8 cellular contexts compared by ENCODE assay signal in the genomic region with DNA sequence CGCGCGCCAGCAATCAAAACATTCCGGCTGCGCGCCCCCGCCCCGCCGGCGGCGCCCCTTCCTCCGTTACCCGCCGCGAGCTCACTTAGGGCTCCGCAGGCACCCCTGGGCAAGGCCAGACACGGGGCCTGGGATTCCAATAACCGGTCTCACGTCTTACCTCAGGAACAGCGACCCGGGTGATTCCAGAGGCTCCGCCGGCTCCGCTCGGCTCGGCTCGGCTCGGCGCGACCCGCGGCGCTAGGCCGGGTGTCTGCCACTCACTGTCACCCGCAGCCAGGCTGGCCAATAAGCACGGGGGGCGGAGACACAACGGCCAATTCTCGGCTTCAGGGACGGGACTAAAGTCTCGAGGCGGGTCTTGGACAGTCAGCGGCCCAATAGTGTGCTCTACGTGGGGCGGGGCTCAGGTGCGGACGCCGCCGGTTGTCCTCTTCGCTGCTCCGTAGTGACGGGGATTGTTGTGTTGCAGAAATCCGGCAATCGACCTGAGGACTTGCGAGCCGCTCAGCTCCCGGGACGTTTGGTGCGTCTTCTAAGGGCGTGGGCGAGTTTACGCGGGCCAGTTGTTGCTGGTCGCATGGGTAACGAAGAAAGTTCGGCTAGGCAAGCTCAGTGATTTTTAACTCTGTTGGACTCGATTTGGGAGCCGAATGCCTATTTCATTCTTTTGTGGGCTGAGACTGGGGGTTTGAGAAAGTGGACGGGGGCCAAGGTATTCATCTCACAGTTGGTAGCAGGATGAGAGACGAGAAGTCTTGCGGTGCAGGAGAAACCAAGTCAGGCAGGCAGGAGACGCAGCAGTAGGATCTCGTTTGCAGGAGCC. TPM values are rescaled to one million over a fixed set of nuclear protein-coding genes. Genes with fewer than 3 reads are reported as not detected.
DNase-seq lines count a peak whose midpoint lies in the region; ATAC-seq and TF ChIP-seq lines count a peak whose summit lies in the region.

A gene with protein sequence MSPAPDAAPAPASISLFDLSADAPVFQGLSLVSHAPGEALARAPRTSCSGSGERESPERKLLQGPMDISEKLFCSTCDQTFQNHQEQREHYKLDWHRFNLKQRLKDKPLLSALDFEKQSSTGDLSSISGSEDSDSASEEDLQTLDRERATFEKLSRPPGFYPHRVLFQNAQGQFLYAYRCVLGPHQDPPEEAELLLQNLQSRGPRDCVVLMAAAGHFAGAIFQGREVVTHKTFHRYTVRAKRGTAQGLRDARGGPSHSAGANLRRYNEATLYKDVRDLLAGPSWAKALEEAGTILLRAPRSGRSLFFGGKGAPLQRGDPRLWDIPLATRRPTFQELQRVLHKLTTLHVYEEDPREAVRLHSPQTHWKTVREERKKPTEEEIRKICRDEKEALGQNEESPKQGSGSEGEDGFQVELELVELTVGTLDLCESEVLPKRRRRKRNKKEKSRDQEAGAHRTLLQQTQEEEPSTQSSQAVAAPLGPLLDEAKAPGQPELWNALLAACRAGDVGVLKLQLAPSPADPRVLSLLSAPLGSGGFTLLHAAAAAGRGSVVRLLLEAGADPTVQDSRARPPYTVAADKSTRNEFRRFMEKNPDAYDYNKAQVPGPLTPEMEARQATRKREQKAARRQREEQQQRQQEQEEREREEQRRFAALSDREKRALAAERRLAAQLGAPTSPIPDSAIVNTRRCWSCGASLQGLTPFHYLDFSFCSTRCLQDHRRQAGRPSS (plus strand): TSS at position 432 of the 826 bp plus-strand sequence. CDS start 452 bp downstream, outside the sequence.
A gene with protein sequence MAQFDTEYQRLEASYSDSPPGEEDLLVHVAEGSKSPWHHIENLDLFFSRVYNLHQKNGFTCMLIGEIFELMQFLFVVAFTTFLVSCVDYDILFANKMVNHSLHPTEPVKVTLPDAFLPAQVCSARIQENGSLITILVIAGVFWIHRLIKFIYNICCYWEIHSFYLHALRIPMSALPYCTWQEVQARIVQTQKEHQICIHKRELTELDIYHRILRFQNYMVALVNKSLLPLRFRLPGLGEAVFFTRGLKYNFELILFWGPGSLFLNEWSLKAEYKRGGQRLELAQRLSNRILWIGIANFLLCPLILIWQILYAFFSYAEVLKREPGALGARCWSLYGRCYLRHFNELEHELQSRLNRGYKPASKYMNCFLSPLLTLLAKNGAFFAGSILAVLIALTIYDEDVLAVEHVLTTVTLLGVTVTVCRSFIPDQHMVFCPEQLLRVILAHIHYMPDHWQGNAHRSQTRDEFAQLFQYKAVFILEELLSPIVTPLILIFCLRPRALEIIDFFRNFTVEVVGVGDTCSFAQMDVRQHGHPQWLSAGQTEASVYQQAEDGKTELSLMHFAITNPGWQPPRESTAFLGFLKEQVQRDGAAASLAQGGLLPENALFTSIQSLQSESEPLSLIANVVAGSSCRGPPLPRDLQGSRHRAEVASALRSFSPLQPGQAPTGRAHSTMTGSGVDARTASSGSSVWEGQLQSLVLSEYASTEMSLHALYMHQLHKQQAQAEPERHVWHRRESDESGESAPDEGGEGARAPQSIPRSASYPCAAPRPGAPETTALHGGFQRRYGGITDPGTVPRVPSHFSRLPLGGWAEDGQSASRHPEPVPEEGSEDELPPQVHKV (minus strand): TSS at position 262 of the 826 bp plus-strand sequence. CDS start 1,612 bp downstream, outside the sequence.

- ATAC-seq in GM21717 (IDR thresholded peaks at IDR 0.05; ENCODE audit: unreplicated experiment) = peak; percentile 97

- no peaks in the 10 kb centered on the region for H3K9me3 Mint-ChIP-seq in activated T-cell treated with anti-CD3 and anti-CD28 coated beads, Interleukin-2, amount 50 U/mL, for 24 hours

- peaks cover 18 to 25% of the 10 kb centered on the region in 2 donors for H3K4me1 ChIP-seq in mucosa of rectum (ENCODE audit: control insufficient read depth in 2 of 2, insufficient read depth in 2 of 2, low read length in 2 of 2)

- peak within 1 kb of the TSS; percentile 76 for H3K4me3 ChIP-seq in epithelial cell of proximal tubule (ENCODE audit: low read depth, low read length)
- H3K4me3 ChIP-seq in mucosa of rectum (ENCODE audit: low read length in 2 of 2) = peak within 1 kb of the TSS; percentile 87 to 99

- TF ChIP-seq CTCF in epithelial cell of proximal tubule (conservative IDR thresholded peaks at IDR 0.05; ENCODE audit: low read depth, low read length) = no peak

- peak within 1 kb of the TSS; percentile 93 to 95 for H3K9ac ChIP-seq in mucosa of rectum (ENCODE audit: low read depth in 1 of 2, low read length in 2 of 2)

- H3K4me1 Mint-ChIP-seq in activated T-cell treated with anti-CD3 and anti-CD28 coated beads, Interleukin-2, amount 50 U/mL, for 24 hours (ENCODE audit: low read depth) = peaks cover 53% of the 10 kb centered on the region

- peak within 1 kb of the TSS; percentile 98 for H3K27ac Mint-ChIP-seq in activated T-cell treated with anti-CD3 and anti-CD28 coated beads, Interleukin-2, amount 50 U/mL, for 24 hours

- peaks cover 84% of the 10 kb centered on the region for H3K36me3 Mint-ChIP-seq in activated T-cell treated with anti-CD3 and anti-CD28 coated beads, Interleukin-2, amount 50 U/mL, for 24 hours (ENCODE audit: low read depth)

- no peaks in the 10 kb centered on the region for H3K27me3 Mint-ChIP-seq in activated T-cell treated with anti-CD3 and anti-CD28 coated beads, Interleukin-2, amount 50 U/mL, for 24 hours

- DNase-seq in DMS153 treated with DMSO at 0.1 percent for 48 hours (lab: John Stamatoyannopoulos, UW; ENCODE audit: unreplicated experiment) (peak; percentile 96), KBM-7 (peak; percentile 99), epithelial cell of proximal tubule (ENCODE audit: low read depth) (peak; percentile 79)
- DNase-seq in activated T-cell treated with anti-CD3 and anti-CD28 coated beads, Interleukin-2, amount 50 U/mL, for 24 hours = peak; percentile 97
- DNase-seq in stimulated activated CD8-positive, alpha-beta memory T cell treated with anti-CD3 and anti-CD28 coated beads, Interleukin-4, amount 100 ng/mL, for 48 hours = peak; percentile 98

- in situ Hi-C loops in KBM-7 (cut with MboI; ENCODE audit: low pct_unique_long_range_greater_than_20kb, low sequenced_read_pairs) = no loop called here

- H3K27ac ChIP-seq in mucosa of rectum (ENCODE audit: low read depth in 2 of 2, low read length in 2 of 2) = peak within 1 kb of the TSS; percentile 92 to 96

- no peaks in the 10 kb centered on the region for H3K27me3 ChIP-seq in mucosa of rectum (ENCODE audit: control insufficient read depth in 2 of 2, insufficient read depth in 2 of 2, low read length in 2 of 2)

- H3K4me3 Mint-ChIP-seq in activated T-cell treated with anti-CD3 and anti-CD28 coated beads, Interleukin-2, amount 50 U/mL, for 24 hours = peak within 1 kb of the TSS; percentile 98

- H3K9me3 ChIP-seq in mucosa of rectum (ENCODE audit: control insufficient read depth in 2 of 2, low read length in 2 of 2) = no peaks in the 10 kb centered on the region

- H3K36me3 ChIP-seq in mucosa of rectum (ENCODE audit: control insufficient read depth in 2 of 2, insufficient read depth in 2 of 2, low read length in 2 of 2) = peaks cover 39 to 50% of the 10 kb centered on the region in 2 donors

TF ChIP-seq in PFSK-1, 5 proteins besides CTCF, POLR2A, EP300 and RAD21:
- TF ChIP-seq TAF1 (IDR thresholded peaks at IDR 0.05; ENCODE audit: borderline replicate concordance, insufficient read depth, low read length) = peak; percentile 88; the same call in 1 of the 2 replicates
- TF ChIP-seq, protein P1, sequence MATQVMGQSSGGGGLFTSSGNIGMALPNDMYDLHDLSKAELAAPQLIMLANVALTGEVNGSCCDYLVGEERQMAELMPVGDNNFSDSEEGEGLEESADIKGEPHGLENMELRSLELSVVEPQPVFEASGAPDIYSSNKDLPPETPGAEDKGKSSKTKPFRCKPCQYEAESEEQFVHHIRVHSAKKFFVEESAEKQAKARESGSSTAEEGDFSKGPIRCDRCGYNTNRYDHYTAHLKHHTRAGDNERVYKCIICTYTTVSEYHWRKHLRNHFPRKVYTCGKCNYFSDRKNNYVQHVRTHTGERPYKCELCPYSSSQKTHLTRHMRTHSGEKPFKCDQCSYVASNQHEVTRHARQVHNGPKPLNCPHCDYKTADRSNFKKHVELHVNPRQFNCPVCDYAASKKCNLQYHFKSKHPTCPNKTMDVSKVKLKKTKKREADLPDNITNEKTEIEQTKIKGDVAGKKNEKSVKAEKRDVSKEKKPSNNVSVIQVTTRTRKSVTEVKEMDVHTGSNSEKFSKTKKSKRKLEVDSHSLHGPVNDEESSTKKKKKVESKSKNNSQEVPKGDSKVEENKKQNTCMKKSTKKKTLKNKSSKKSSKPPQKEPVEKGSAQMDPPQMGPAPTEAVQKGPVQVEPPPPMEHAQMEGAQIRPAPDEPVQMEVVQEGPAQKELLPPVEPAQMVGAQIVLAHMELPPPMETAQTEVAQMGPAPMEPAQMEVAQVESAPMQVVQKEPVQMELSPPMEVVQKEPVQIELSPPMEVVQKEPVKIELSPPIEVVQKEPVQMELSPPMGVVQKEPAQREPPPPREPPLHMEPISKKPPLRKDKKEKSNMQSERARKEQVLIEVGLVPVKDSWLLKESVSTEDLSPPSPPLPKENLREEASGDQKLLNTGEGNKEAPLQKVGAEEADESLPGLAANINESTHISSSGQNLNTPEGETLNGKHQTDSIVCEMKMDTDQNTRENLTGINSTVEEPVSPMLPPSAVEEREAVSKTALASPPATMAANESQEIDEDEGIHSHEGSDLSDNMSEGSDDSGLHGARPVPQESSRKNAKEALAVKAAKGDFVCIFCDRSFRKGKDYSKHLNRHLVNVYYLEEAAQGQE (IDR thresholded peaks at IDR 0.05; ENCODE audit: insufficient read depth in 1 of 2, low read depth in 2 of 2, low read length in 2 of 2) = no peak
- peak; percentile 87; the same call in 1 of the 2 replicates for TF ChIP-seq SIN3A (IDR thresholded peaks at IDR 0.05; ENCODE audit: borderline replicate concordance, insufficient read depth, low read length)
- TF ChIP-seq FOXP2 (optimal IDR thresholded peaks at IDR 0.05; ENCODE audit: borderline replicate concordance, extremely low read depth, extremely low read length, insufficient read depth) = peak; percentile 94
- TF ChIP-seq POLR2AphosphoS5 (IDR thresholded peaks at IDR 0.05; ENCODE audit: low read depth, low read length) = peak; percentile 68
TF ChIP-seq in PFSK-1: peak in this region for 4.

RNA-seq across cellular contexts. Expression of the first gene that starts in this region (rescaled TPM):
- 39.4 TPM for polyA plus RNA-seq in PFSK-1 (2012; ENCODE audit: insufficient read length, low read depth)
- total RNA-seq in epithelial cell of proximal tubule = 20.3 and 50.3 TPM in 2 replicates

RNA-seq across cellular contexts. Expression of the second gene that starts in this region (rescaled TPM):
- 63.9 TPM for polyA plus RNA-seq in PFSK-1 (2012; ENCODE audit: insufficient read length, low read depth)
- 34.1 and 52.9 TPM in 2 replicates for total RNA-seq in epithelial cell of proximal tubule

Comparison
In these comparisons a context has a peak if more than half of its experiments do, and no peak if none do; other contexts are left out.
1. Peak in every context shown above with its lines: DNase-seq, ATAC-seq, H3K4me3 ChIP-seq and H3K27ac ChIP-seq.